11 cellular contexts compared by ENCODE assay signal in the genomic region with DNA sequence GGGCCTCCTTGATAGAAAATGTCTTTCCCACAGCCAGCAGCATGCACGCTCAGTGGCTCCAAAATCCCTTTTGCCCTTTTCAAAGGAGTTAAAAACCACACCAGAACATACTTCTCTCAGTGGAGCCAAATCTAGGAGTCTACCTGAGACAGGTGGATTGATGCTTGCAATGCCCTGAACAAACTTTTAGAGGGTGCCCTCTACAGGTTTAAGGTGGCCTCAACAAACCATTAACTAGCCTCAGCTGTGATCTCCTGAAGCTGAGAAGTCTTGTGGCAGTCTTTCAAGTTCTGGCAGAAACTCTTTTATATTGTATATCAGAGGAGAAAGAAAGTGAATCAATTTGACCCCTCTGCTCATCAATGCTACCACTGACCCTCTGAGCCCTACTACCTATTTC.
DNase-seq lines count a peak whose midpoint lies in the region; ATAC-seq, FAIRE-seq and TF ChIP-seq lines count a peak whose summit lies in the region.
"Had no signal": no experiment of that assay in that cellular context is flagged by ENCODE, and none has a peak within 500 bp of the region (broad histone marks: within the 10 kb centered on the region; RNA-seq: fewer than 3 reads in every experiment).

No MANE protein-coding gene starts in this region.

- in situ Hi-C loops in G401 (cut with HindIII; ENCODE audit: low sequenced_read_pairs), result no loop called here

- intact Hi-C loops in pancreas (cut with DNase I), result no loop called here

- DNase-seq in A549 (ENCODE audit: low read depth in 1 of 2, low spot score in 1 of 2) (peak in 1 of 2 experiments; percentile 15), G401 (ENCODE audit: low spot score) (peak; percentile 37), NCI-H526 (lab: John Stamatoyannopoulos, UW) (peak; percentile 16 to 54), epithelial cell of esophagus (ENCODE audit: low read depth) (peak; percentile 47), SHP77 treated with DMSO at 0.1 percent for 48 hours (lab: John Stamatoyannopoulos, UW) (no peak), pancreas (no peak)
- DNase-seq in stimulated activated CD4-positive, alpha-beta T cell treated with anti-CD3 and anti-CD28 coated beads, Interleukin-2, amount 100 ng/mL, for 48 hours, result no peak
- DNase-seq: activated gamma-delta T cell treated with Interleukin-2 at 50 U/mL for 16 hours, nucleus accumbens, thyroid gland had no signal

- H3K9me3 ChIP-seq in A549 (no peaks in the 10 kb centered on the region), pancreas (no peaks in the 10 kb centered on the region)
- H3K9me3 ChIP-seq: thyroid gland had no signal

- TF ChIP-seq CTCF in A549 (IDR thresholded peaks at IDR 0.05) (peak; percentile 36), epithelial cell of esophagus (IDR thresholded peaks at IDR 0.05; ENCODE audit: insufficient read depth, low read depth, low read length, missing control alignments) (peak; percentile 59), pancreas (IDR thresholded peaks at IDR 0.05) (no peak)

- H3K4me1 ChIP-seq in A549, result no peaks in the 10 kb centered on the region
- H3K4me1 ChIP-seq in pancreas, result no peaks in the 10 kb centered on the region
- H3K4me1 ChIP-seq: thyroid gland had no signal

- H3K27ac ChIP-seq in A549 (no peak overlapping the region), pancreas (no peak overlapping the region)
- H3K27ac ChIP-seq: thyroid gland had no signal

- no peak for FAIRE-seq in A549 (lab: Jason Lieb, UNC)
- no peak for FAIRE-seq in pancreas (lab: Jason Lieb, UNC)

- no peak overlapping the region for H3K4me2 ChIP-seq in A549

- H3K4me3 ChIP-seq in A549 (no peak overlapping the region), epithelial cell of esophagus (ENCODE audit: low read length) (no peak overlapping the region), pancreas (no peak overlapping the region)
- H3K4me3 ChIP-seq: thyroid gland had no signal

- peak; percentile 20 to 23; a peak in 3 of 5 replicates for TF ChIP-seq RAD21 in A549 (conservative IDR thresholded peaks at IDR 0.05 in 1 of 2, IDR thresholded peaks at IDR 0.05 in 1 of 2)

- no peaks in the 10 kb centered on the region for H3K36me3 ChIP-seq in pancreas
- H3K36me3 ChIP-seq: thyroid gland had no signal

- WGBS in A549 (ENCODE audit: missing lambda C conversion rate), result 100% methylated on average over 1 of the region's 1 CpG
- 94 to 100% methylated on average over 1 of the region's 1 CpG for WGBS in pancreas, 2 donors

- ATAC-seq in A549 (peak; percentile 56 to 70; a peak in 3 of 6 replicates), GM18520 (IDR thresholded peaks at IDR 0.05; ENCODE audit: unreplicated experiment) (no peak), pancreas (no peak)

- CTCF ChIA-PET in A549 (lab: Yijun Ruan, JAX), result interaction anchor here (0.7 to 1.8 kb wide), 7 partner anchors 9 to 163 kb away, joined by 3 to 11 read pairs (median 4); no protein-coding TSS in a partner anchor

- POLR2A ChIA-PET in A549 (lab: Yijun Ruan, JAX), result no interaction called here

- no peak for TF ChIP-seq EP300 in A549 (IDR thresholded peaks at IDR 0.05)

- no peaks in the 10 kb centered on the region for H3K27me3 ChIP-seq in pancreas
- H3K27me3 ChIP-seq: thyroid gland had no signal

- TF ChIP-seq POLR2A in A549 (IDR thresholded peaks at IDR 0.05; ENCODE audit: low read length), result no peak

TF ChIP-seq in A549, 52 proteins besides CTCF, POLR2A, EP300 and RAD21:
- TF ChIP-seq, protein P1, sequence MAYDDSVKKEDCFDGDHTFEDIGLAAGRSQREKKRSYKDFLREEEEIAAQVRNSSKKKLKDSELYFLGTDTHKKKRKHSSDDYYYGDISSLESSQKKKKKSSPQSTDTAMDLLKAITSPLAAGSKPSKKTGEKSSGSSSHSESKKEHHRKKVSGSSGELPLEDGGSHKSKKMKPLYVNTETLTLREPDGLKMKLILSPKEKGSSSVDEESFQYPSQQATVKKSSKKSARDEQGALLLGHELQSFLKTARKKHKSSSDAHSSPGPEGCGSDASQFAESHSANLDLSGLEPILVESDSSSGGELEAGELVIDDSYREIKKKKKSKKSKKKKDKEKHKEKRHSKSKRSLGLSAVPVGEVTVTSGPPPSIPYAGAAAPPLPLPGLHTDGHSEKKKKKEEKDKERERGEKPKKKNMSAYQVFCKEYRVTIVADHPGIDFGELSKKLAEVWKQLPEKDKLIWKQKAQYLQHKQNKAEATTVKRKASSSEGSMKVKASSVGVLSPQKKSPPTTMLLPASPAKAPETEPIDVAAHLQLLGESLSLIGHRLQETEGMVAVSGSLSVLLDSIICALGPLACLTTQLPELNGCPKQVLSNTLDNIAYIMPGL (CRISPR knock-in tag; IDR thresholded peaks at IDR 0.05; ENCODE audit: borderline replicate concordance), result no peak
- TF ChIP-seq RARB (CRISPR knock-in tag; IDR thresholded peaks at IDR 0.05), result no peak
- 0 out of 3 replicates have a peak, but pooled peaks have one; percentile 25 for TF ChIP-seq SMC3 (IDR thresholded peaks at IDR 0.05)

Comparison
In these comparisons a context has a peak if more than half of its experiments do, and no peak if none do; other contexts are left out.
1. ATAC-seq: peak in A549 (2 of 2); none in GM18520 (single experiment) and pancreas (0 of 4).
2. DNase-seq: peak in G401 (single experiment), NCI-H526 (2 of 2) and epithelial cell of esophagus (single experiment); none in SHP77 treated with DMSO at 0.1 percent for 48 hours (single experiment), stimulated activated CD4-positive, alpha-beta T cell treated with anti-CD3 and anti-CD28 coated beads, Interleukin-2, amount 100 ng/mL, for 48 hours (0 of 2) and pancreas (0 of 6).
3. CTCF ChIP-seq: peak in A549 (single experiment) and epithelial cell of esophagus (single experiment); none in pancreas (0 of 4).